26 cellular contexts compared by ENCODE assay signal in genomic region chr9:75871624-75872023, GRCh38.
"Had no signal": no experiment of that assay in that cellular context is flagged by ENCODE, and none has a peak within 500 bp of the region (broad histone marks: within the 10 kb centered on the region; RNA-seq: fewer than 3 reads in every experiment).

No MANE protein-coding gene starts in this region.

- H3K4me2 ChIP-seq: neural progenitor cell, smooth muscle cell had no signal

- H3K27ac ChIP-seq: neural progenitor cell, ovary, parathyroid adenoma, psoas muscle, skin epidermis, spleen, stomach, thoracic aorta, thyroid gland, transverse colon, upper lobe of left lung, vagina had no signal

- H3K9ac ChIP-seq: neural progenitor cell, parathyroid adenoma had no signal

- H2AFZ ChIP-seq: neural progenitor cell, parathyroid adenoma had no signal

- H3K4me3 ChIP-seq: neural progenitor cell, ovary, psoas muscle, skin epidermis, smooth muscle cell, spleen, stomach, thoracic aorta, thyroid gland, transverse colon, upper lobe of left lung, vagina had no signal

- H3K9me3 ChIP-seq: ovary, psoas muscle, spleen, stomach, thoracic aorta, thyroid gland, transverse colon, upper lobe of left lung, vagina had no signal

- DNase-seq: naive thymus-derived CD4-positive, alpha-beta T cell; natural killer cell; occipital lobe; ovary; posterior cingulate gyrus; psoas muscle; right cardiac atrium; spleen; stimulated activated CD4-positive, alpha-beta T cell treated with anti-CD3 and anti-CD28 coated beads, Interleukin-12 subunit alpha, Interleukin-12 subunit beta, amount 100 ng/mL, for 4 hours; stimulated activated CD4-positive, alpha-beta T cell treated with anti-CD3 and anti-CD28 coated beads, Interleukin-1b, Interleukin-23, amount 100 ng/mL, for 48 hours; stimulated activated CD4-positive, alpha-beta T cell treated with anti-CD3 and anti-CD28 coated beads, Interleukin-4, amount 100 ng/mL, for 24 hours; stimulated activated naive B cell treated with anti-CD40 and anti-IgM and Interleukin-4, amounts not matched to agents 10 μg/mL and 1 μg/mL and 100 μg/mL, for 72 hours; stimulated activated naive CD4-positive, alpha-beta T cell treated with Interleukin-2 at 50 U/mL for 16 hours; stomach; thyroid gland; transverse colon; upper lobe of left lung had no signal

- H3K27me3 ChIP-seq: neural progenitor cell, ovary, thyroid gland, transverse colon, upper lobe of left lung, vagina had no signal

- FAIRE-seq: urothelium cell line had no signal

- H3K79me2 ChIP-seq: parathyroid adenoma had no signal

- H3K36me3 ChIP-seq: neural progenitor cell, ovary, spleen, stomach, thoracic aorta, thyroid gland, transverse colon, upper lobe of left lung, vagina had no signal

- ATAC-seq: naive thymus-derived CD4-positive, alpha-beta T cell; natural killer cell; psoas muscle; right cardiac atrium; sciatic nerve; stimulated activated effector memory CD8-positive, alpha-beta T cell treated with anti-CD3 and anti-CD28 coated beads, Interleukin-12 subunit alpha, Interleukin-12 subunit beta, amount 100 ng/mL, for 72 hours; stimulated activated naive B cell treated with anti-CD40 and anti-IgM and Interleukin-4, amounts not matched to agents 10 μg/mL and 1 μg/mL and 100 μg/mL, for 72 hours had no signal

- H3K4me1 ChIP-seq: neural progenitor cell, parathyroid adenoma, psoas muscle, stomach, thyroid gland, vagina had no signal
